ENCODE assay signal across 12 cellular contexts in genomic region chr17:142876-143784, GRCh38. TPM values are rescaled to one million over a fixed set of nuclear protein-coding genes. Genes with fewer than 3 reads are reported as not detected.
DNase-seq lines count a peak whose midpoint lies in the region; ATAC-seq, FAIRE-seq and TF ChIP-seq lines count a peak whose summit lies in the region.
"Had no signal": no experiment of that assay in that cellular context is flagged by ENCODE, and none has a peak within 500 bp of the region (broad histone marks: within the 10 kb centered on the region; RNA-seq: fewer than 3 reads in every experiment).

No MANE protein-coding gene starts in this region.

- no peak overlapping the region for H3K4me2 ChIP-seq in astrocyte (ENCODE audit: low read length)

- H3K27ac Mint-ChIP-seq in astrocyte (ENCODE audit: unreplicated experiment): no peak overlapping the region
- H3K27ac Mint-ChIP-seq: activated T-helper 1 cell treated with anti-CD3 and anti-CD28 coated beads, Interleukin-12 subunit alpha, Interleukin-12 subunit beta, Interleukin-2, Interleukin-4 antibody, amounts not matched to agents 30 ng/mL and 10 ng/mL and 1 ng/mL, durations not matched to agents 14 hours and 24 hours and 36 hours had no signal

- peak; percentile 48 for DNase-seq in activated effector memory CD4-positive, alpha-beta T cell treated with anti-CD3 and anti-CD28 coated beads, Interleukin-2, amount 50 U/mL, for 16 hours
- DNase-seq in activated effector memory CD4-positive, alpha-beta T cell treated with Interleukin-2 at 50 U/mL for 16 hours: no peak
- DNase-seq in astrocyte (ENCODE audit: low read depth) (no peak), right lobe of liver (peak in 2 of 3 donors; percentile 28 to 44), testis (peak; percentile 12), esophagus muscularis mucosa (ENCODE audit: extremely low spot score) (no peak), cerebellar cortex (ENCODE audit: low spot score) (no peak), DMS153 (lab: John Stamatoyannopoulos, UW) (no peak)

- no peaks in the 10 kb centered on the region for H3K79me2 ChIP-seq in astrocyte (ENCODE audit: insufficient read depth, low read length)

- intact Hi-C loops in right lobe of liver (cut with DNase I) (no loop called here), testis (cut with DNase I; ENCODE audit: low total_unique reads) (no loop called here), esophagus muscularis mucosa (cut with DNase I) (no loop called here)

- TF ChIP-seq EP300 in esophagus muscularis mucosa (IDR thresholded peaks at IDR 0.05): no peak

- peak overlapping the region; percentile 62 for H2AFZ ChIP-seq in astrocyte (ENCODE audit: low read depth, low read length)

- H3K27me3 Mint-ChIP-seq in astrocyte (ENCODE audit: low read depth, unreplicated experiment): peaks cover 10% of the 10 kb centered on the region

- no peaks in the 10 kb centered on the region for H3K4me1 Mint-ChIP-seq in astrocyte (ENCODE audit: low read depth, unreplicated experiment)

- H3K4me3 ChIP-seq in astrocyte (ENCODE audit: insufficient read depth, low read depth, low read length) (no peak overlapping the region), right lobe of liver (no peak overlapping the region), testis (no peak overlapping the region), esophagus muscularis mucosa (no peak overlapping the region)

- no peak overlapping the region for H3K4me3 Mint-ChIP-seq in astrocyte (ENCODE audit: unreplicated experiment)
- H3K4me3 Mint-ChIP-seq: activated T-helper 1 cell treated with anti-CD3 and anti-CD28 coated beads, Interleukin-12 subunit alpha, Interleukin-12 subunit beta, Interleukin-2, Interleukin-4 antibody, amounts not matched to agents 30 ng/mL and 10 ng/mL and 1 ng/mL, durations not matched to agents 14 hours and 24 hours and 36 hours had no signal

- TF ChIP-seq POLR2A in right lobe of liver (IDR thresholded peaks at IDR 0.05) (no peak), testis (IDR thresholded peaks at IDR 0.05) (no peak), esophagus muscularis mucosa (IDR thresholded peaks at IDR 0.05; ENCODE audit: low read depth) (no peak)

- no peak for FAIRE-seq in astrocyte (lab: Jason Lieb, UNC)
- FAIRE-seq: D721Med had no signal

- H4K20me1 ChIP-seq in astrocyte (ENCODE audit: insufficient read depth, low read length): no peaks in the 10 kb centered on the region

- no peak for ATAC-seq in right lobe of liver

- H3K9ac ChIP-seq in astrocyte (ENCODE audit: low read length): no peak overlapping the region

- H3K36me3 ChIP-seq in astrocyte (ENCODE audit: insufficient read depth, low read length) (no peaks in the 10 kb centered on the region), right lobe of liver (no peaks in the 10 kb centered on the region), testis (ENCODE audit: low read depth, missing control alignments) (no peaks in the 10 kb centered on the region), esophagus muscularis mucosa (peaks cover 0 to 4% (median 2%) of the 10 kb centered on the region in 4 donors)

- no peak overlapping the region for H3K27ac ChIP-seq in astrocyte (ENCODE audit: low read depth, low read length)
- H3K27ac ChIP-seq in right lobe of liver: no peak overlapping the region
- no peak overlapping the region for H3K27ac ChIP-seq in testis
- no peak overlapping the region for H3K27ac ChIP-seq in esophagus muscularis mucosa (replicated peaks in 1 of 4)

- no peaks in the 10 kb centered on the region for H3K9me3 ChIP-seq in astrocyte (ENCODE audit: insufficient read depth, low read depth, low read length)
- no peaks in the 10 kb centered on the region for H3K9me3 ChIP-seq in right lobe of liver
- no peaks in the 10 kb centered on the region for H3K9me3 ChIP-seq in testis
- no peaks in the 10 kb centered on the region for H3K9me3 ChIP-seq in esophagus muscularis mucosa

- no peaks in the 10 kb centered on the region for H3K4me1 ChIP-seq in astrocyte (ENCODE audit: insufficient read depth, low read length)
- H3K4me1 ChIP-seq in right lobe of liver: no peaks in the 10 kb centered on the region
- no peaks in the 10 kb centered on the region for H3K4me1 ChIP-seq in testis
- H3K4me1 ChIP-seq in esophagus muscularis mucosa: peaks cover 3 to 13% (median 8%) of the 10 kb centered on the region in 4 donors

- no peak for TF ChIP-seq CTCF in astrocyte (IDR thresholded peaks at IDR 0.05; ENCODE audit: insufficient read depth, low read depth, low read length)
- no peak for TF ChIP-seq CTCF in right lobe of liver (IDR thresholded peaks at IDR 0.05)
- TF ChIP-seq CTCF in testis (IDR thresholded peaks at IDR 0.05): no peak
- TF ChIP-seq CTCF in esophagus muscularis mucosa (IDR thresholded peaks at IDR 0.05): no peak

- no peaks in the 10 kb centered on the region for H3K27me3 ChIP-seq in astrocyte (ENCODE audit: insufficient read depth, low read length)
- H3K27me3 ChIP-seq in right lobe of liver: no peaks in the 10 kb centered on the region
- no peaks in the 10 kb centered on the region for H3K27me3 ChIP-seq in testis
- peaks cover 0 to 11% (median 0%) of the 10 kb centered on the region in 4 donors for H3K27me3 ChIP-seq in esophagus muscularis mucosa

- H3K9me3 Mint-ChIP-seq in astrocyte (ENCODE audit: unreplicated experiment): peaks cover 6% of the 10 kb centered on the region
- H3K9me3 Mint-ChIP-seq: activated T-helper 1 cell treated with anti-CD3 and anti-CD28 coated beads, Interleukin-12 subunit alpha, Interleukin-12 subunit beta, Interleukin-2, Interleukin-4 antibody, amounts not matched to agents 30 ng/mL and 10 ng/mL and 1 ng/mL, durations not matched to agents 14 hours and 24 hours and 36 hours had no signal

- H3K36me3 Mint-ChIP-seq in astrocyte (ENCODE audit: low read depth, unreplicated experiment): no peaks in the 10 kb centered on the region

- WGBS in right lobe of liver (ENCODE audit: insufficient coverage, low coverage, low lambda C conversion rate, missing lambda C conversion rate): 71% methylated on average over 23 of the region's 23 CpGs
- 58 to 60% methylated on average over 23 of the region's 23 CpGs for WGBS in testis, 2 donors
- WGBS in esophagus muscularis mucosa: 77% methylated on average over 23 of the region's 23 CpGs

RNA-seq across cellular contexts. Expression of gene SCGB1C2, which starts 5.8 kb away (rescaled TPM):
- total RNA-seq in astrocyte (not detected in 2 replicates), right lobe of liver (not detected), testis (not detected), esophagus muscularis mucosa (not detected)
- not detected for polyA plus RNA-seq in testis (ENCODE audit: insufficient read depth, low read depth, low replicate concordance)
- total RNA-seq: activated T-helper 1 cell treated with anti-CD3 and anti-CD28 coated beads, Interleukin-12 subunit alpha, Interleukin-12 subunit beta, Interleukin-2, Interleukin-4 antibody, amounts not matched to agents 30 ng/mL and 10 ng/mL and 1 ng/mL, durations not matched to agents 14 hours and 24 hours and 36 hours; temporal lobe had no signal
- polyA plus RNA-seq: AG04450 had no signal

RNA-seq across cellular contexts. Expression of gene DOC2B, which starts 38.3 kb away (rescaled TPM):
- total RNA-seq in astrocyte: 0.11 and 0.17 TPM in 2 replicates
- total RNA-seq in right lobe of liver: 1 to 10 TPM in 2 of 6 experiments, under 1 TPM in 4; 0.40 to 1.7 (median 0.91) TPM
- 1 to 10 TPM; 1.4 to 1.9 TPM for total RNA-seq in testis
- polyA plus RNA-seq in testis (ENCODE audit: insufficient read depth, low read depth, low replicate concordance): 4.0 TPM
- 10 to 100 TPM; 10.4 to 18.0 (median 14.6) TPM for total RNA-seq in esophagus muscularis mucosa
- polyA plus RNA-seq: AG04450 had no signal

Comparison
In these comparisons a context has a peak if more than half of its experiments do, and no peak if none do; other contexts are left out.
1. DNase-seq: peak in activated effector memory CD4-positive, alpha-beta T cell treated with anti-CD3 and anti-CD28 coated beads, Interleukin-2, amount 50 U/mL, for 16 hours (single experiment), right lobe of liver (2 of 3) and testis (single experiment); none in activated effector memory CD4-positive, alpha-beta T cell treated with Interleukin-2 at 50 U/mL for 16 hours (single experiment), astrocyte (single experiment), esophagus muscularis mucosa (single experiment), cerebellar cortex (single experiment) and DMS153 (single experiment).